Comparison of ENCODE assay signal across 9 cellular contexts in the genomic region with DNA sequence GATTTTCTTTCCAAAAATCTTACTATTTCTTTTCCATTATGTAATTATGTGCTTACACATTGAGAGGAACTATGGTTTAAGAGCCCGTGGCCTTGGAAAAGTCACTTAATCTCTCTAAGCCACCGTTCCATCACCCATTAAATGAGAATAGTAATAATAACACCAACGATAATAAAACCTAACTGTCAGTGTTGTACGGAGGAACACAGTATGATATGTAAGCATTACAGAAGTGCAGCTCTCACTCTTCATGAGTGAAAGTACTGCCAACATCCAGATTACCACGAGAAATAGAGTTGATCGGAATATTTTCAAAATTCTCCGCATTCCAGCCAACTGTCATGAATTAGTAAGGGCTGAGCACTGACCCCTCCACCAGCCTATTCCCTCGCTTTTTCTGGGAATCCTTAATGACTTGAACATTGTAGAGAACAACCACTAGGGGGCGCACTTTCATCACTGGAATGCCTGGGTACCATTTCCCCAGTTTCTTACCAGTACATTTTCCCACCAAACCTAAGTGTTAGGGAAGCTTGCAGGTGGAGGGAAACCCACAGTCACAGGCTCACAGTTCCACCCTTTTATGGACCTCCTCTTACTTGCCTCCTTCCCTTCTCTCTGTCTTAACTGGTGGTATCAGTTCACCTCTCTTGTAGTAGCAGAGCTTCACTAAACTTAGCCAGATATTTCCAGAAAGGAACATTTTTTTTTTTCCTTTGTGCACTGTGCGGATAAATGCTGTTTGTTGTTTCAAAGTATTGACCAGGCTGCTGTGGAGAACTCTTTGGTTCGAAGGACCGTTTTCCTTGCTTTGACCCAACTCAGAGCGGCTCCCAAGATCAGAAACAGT. TPM values are rescaled to one million over a fixed set of nuclear protein-coding genes. Genes with fewer than 3 reads are reported as not detected.
A peak's percentile ranks its signal among the peaks of the same experiment; 100 is the strongest.
DNase-seq lines count a peak whose midpoint lies in the region; ATAC-seq and TF ChIP-seq lines count a peak whose summit lies in the region.
"Had no signal": no experiment of that assay in that cellular context is flagged by ENCODE, and none has a peak within 500 bp of the region (broad histone marks: within the 10 kb centered on the region; RNA-seq: fewer than 3 reads in every experiment).

No MANE protein-coding gene starts in this region.

- H3K9me3 ChIP-seq in right lobe of liver (no peaks in the 10 kb centered on the region), testis (no peaks in the 10 kb centered on the region)

- DNase-seq in NCI-H1436 (lab: John Stamatoyannopoulos, UW) (peak; percentile 1), NCI-H1436 treated with DMSO at 0.1 percent for 48 hours (lab: John Stamatoyannopoulos, UW) (no peak), KG1 (lab: John Stamatoyannopoulos, UW) (peak; percentile 25), SKM-1 treated with dmso at 0.1 percent for 144 hours (lab: John Stamatoyannopoulos, UW; ENCODE audit: unreplicated experiment) (peak; percentile 39), brain microvascular endothelial cell (peak; percentile 12), right lobe of liver (no peak), testis (peak; percentile 76)

- peak; percentile 72 to 82 (median 77) for ATAC-seq in right lobe of liver
- no peak for ATAC-seq in HG02885 (IDR thresholded peaks at IDR 0.05; ENCODE audit: poor library complexity, unreplicated experiment)

- H3K4me3 ChIP-seq in brain microvascular endothelial cell (ENCODE audit: low read depth, low read length) (no peak overlapping the region), right lobe of liver (no peak overlapping the region), testis (no peak overlapping the region)

- H3K4me1 ChIP-seq in right lobe of liver (no peaks in the 10 kb centered on the region), testis (no peaks in the 10 kb centered on the region)

- H3K27me3 ChIP-seq in brain microvascular endothelial cell (replicated peaks) (no peaks in the 10 kb centered on the region), right lobe of liver (no peaks in the 10 kb centered on the region), testis (no peaks in the 10 kb centered on the region)

- peak; percentile 75 for TF ChIP-seq CTCF in brain microvascular endothelial cell (IDR thresholded peaks at IDR 0.05; ENCODE audit: low read depth, low read length, missing control alignments)
- TF ChIP-seq CTCF in right lobe of liver (IDR thresholded peaks at IDR 0.05) = peak; percentile 62 to 80 (median 72)
- peak; percentile 55 to 94 (median 57) for TF ChIP-seq CTCF in testis (IDR thresholded peaks at IDR 0.05)

- H3K27ac ChIP-seq in brain microvascular endothelial cell (no peak overlapping the region), right lobe of liver (no peak overlapping the region), testis (no peak overlapping the region)

- TF ChIP-seq POLR2A in right lobe of liver (IDR thresholded peaks at IDR 0.05) (no peak), testis (IDR thresholded peaks at IDR 0.05) (no peak)

- no peaks in the 10 kb centered on the region for H3K36me3 ChIP-seq in brain microvascular endothelial cell (replicated peaks)
- no peaks in the 10 kb centered on the region for H3K36me3 ChIP-seq in right lobe of liver
- H3K36me3 ChIP-seq in testis (ENCODE audit: low read depth, missing control alignments) = no peaks in the 10 kb centered on the region

- in situ Hi-C loops in brain microvascular endothelial cell (cut with HindIII; ENCODE audit: low pct_ligation_motif_present, low sequenced_read_pairs) = no loop called here

- intact Hi-C loops in right lobe of liver (cut with DNase I) (no loop called here), testis (cut with DNase I; ENCODE audit: low total_unique reads) (no loop called here)

- 23% methylated on average over 13 of the region's 13 CpGs for WGBS in right lobe of liver (ENCODE audit: insufficient coverage, low coverage, low lambda C conversion rate, missing lambda C conversion rate)
- 30 to 34% methylated on average over 13 of the region's 13 CpGs for WGBS in testis, 2 donors

RNA-seq across cellular contexts. Expression of gene NKX2-3, which starts 27.8 kb away (rescaled TPM):
- total RNA-seq in right lobe of liver = under 1 TPM in 1 of 6 experiments, not detected in 5; 0.18 TPM
- total RNA-seq in testis = under 1 TPM; 0.19 to 0.24 TPM
- 0.16 TPM for polyA plus RNA-seq in testis (ENCODE audit: insufficient read depth, low read depth, low replicate concordance)
- total RNA-seq: subcutaneous adipose tissue had no signal

RNA-seq across cellular contexts. Expression of gene SLC25A28, which starts 59.7 kb away (rescaled TPM):
- total RNA-seq in right lobe of liver = 10 to 100 TPM; 17.1 to 33.8 (median 23.4) TPM
- 10 to 100 TPM; 58.2 to 89.3 TPM for total RNA-seq in testis
- 202 TPM for polyA plus RNA-seq in testis (ENCODE audit: insufficient read depth, low read depth, low replicate concordance)

Comparison
In these comparisons a context has a peak if more than half of its experiments do, and no peak if none do; other contexts are left out.
1. DNase-seq: peak in NCI-H1436 (single experiment), KG1 (single experiment), SKM-1 treated with dmso at 0.1 percent for 144 hours (single experiment), brain microvascular endothelial cell (single experiment) and testis (single experiment); none in NCI-H1436 treated with DMSO at 0.1 percent for 48 hours (single experiment) and right lobe of liver (0 of 3).
2. Peak in every context shown above with its lines, with median percentiles within 50 percentile points of each other: CTCF ChIP-seq.